18 cellular contexts compared by ENCODE assay signal in the genomic region with DNA sequence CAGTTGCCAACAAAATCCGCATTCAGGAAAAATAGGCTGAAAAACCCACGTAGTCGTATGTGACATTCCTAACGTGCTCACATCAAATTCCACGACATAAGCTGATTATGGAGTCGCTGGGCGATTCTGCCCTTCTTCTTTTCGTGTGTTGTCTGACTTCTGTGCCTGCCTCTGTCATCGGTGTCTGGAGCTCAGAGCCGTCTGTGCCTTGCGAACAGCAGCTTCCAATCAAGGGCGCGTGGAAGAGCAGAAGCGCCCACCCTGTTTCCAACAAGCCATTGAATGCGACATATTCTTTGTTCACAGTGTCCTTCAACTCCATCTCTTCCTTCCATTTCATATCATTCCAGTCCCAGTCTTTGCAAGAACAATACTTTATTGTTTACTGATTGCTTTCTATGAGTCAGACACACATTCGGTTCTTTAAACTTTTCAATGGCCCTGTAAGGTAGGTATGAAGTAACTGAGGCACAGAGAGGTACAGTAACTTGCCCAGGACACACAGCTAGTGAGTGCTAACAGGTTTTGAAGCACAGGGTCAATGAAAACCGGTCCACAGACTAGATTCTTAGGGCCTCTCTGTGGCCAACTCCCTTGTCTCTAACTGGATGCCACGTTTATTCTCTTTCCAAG. TPM values are rescaled to one million over a fixed set of nuclear protein-coding genes. Genes with fewer than 3 reads are reported as not detected.
DNase-seq lines count a peak whose midpoint lies in the region; ATAC-seq and TF ChIP-seq lines count a peak whose summit lies in the region.
"Had no signal": no experiment of that assay in that cellular context is flagged by ENCODE, and none has a peak within 500 bp of the region (broad histone marks: within the 10 kb centered on the region; RNA-seq: fewer than 3 reads in every experiment).

No MANE protein-coding gene starts in this region.

- CTCF ChIA-PET in activated naive CD4-positive, alpha-beta T cell treated with anti-CD3 and anti-CD28 coated beads, Interleukin-2, amount 10 ng/mL, durations not matched to agents 7 days and 5 days (lab: Charles Lee), result interaction anchor here (1.2 to 1.8 kb wide), 2 partner anchors 16 to 232 kb away, joined by 3 to 8 read pairs; no protein-coding TSS in a partner anchor
- CTCF ChIA-PET in activated CD8-positive, alpha-beta T cell treated with anti-CD3 and anti-CD28 coated beads for 36 hours (lab: Charles Lee), result interaction anchor here (1.5 to 2.5 kb wide), 2 partner anchors 9 to 18 kb away, joined by 4 to 11 read pairs; partner anchors contain the start of gene ZNF507

- H3K9me2 ChIP-seq in GM23338 (ENCODE audit: insufficient read depth) (no peaks in the 10 kb centered on the region), hepatocyte (replicated peaks; ENCODE audit: insufficient read depth) (no peaks in the 10 kb centered on the region)
- H3K9me2 ChIP-seq: SK-N-SH had no signal

- peak overlapping the region; percentile 61; the same call in 1 of the 2 replicates for H2AFZ ChIP-seq in GM23338
- H2AFZ ChIP-seq in hepatocyte, result no peak overlapping the region

- no peak overlapping the region for H3K27ac Mint-ChIP-seq in GM23338
- H3K27ac Mint-ChIP-seq in activated naive CD4-positive, alpha-beta T cell treated with anti-CD3 and anti-CD28 coated beads, Interleukin-2, amount 10 ng/mL, durations not matched to agents 7 days and 5 days, result no peak overlapping the region
- H3K27ac Mint-ChIP-seq in activated CD8-positive, alpha-beta T cell treated with anti-CD3 and anti-CD28 coated beads for 36 hours, result no peak overlapping the region
- H3K27ac Mint-ChIP-seq: activated CD4-positive, alpha-beta T cell treated with anti-CD3 and anti-CD28 coated beads, Interleukin-2, amount 10 ng/mL, durations not matched to agents 7 days and 5 days; activated naive CD8-positive, alpha-beta T cell; CD14-positive monocyte; naive B cell had no signal

- no peak for TF ChIP-seq EP300 in suprapubic skin (IDR thresholded peaks at IDR 0.05)

- no peak for TF ChIP-seq CTCF in GM23338 (conservative IDR thresholded peaks at IDR 0.05; ENCODE audit: low read depth in 2 of 2)
- TF ChIP-seq CTCF in dorsolateral prefrontal cortex (IDR thresholded peaks at IDR 0.05 in 54 of 56, conservative IDR thresholded peaks at IDR 0.05 in 2 of 56; ENCODE audit: low read depth in 1 of 56, partially characterized antibody in 56 of 56), result peak in 6 of 56 donors; percentile 2 to 6 (median 3)
- no peak for TF ChIP-seq CTCF in hepatocyte (IDR thresholded peaks at IDR 0.05; ENCODE audit: poor library complexity)
- no peak for TF ChIP-seq CTCF in suprapubic skin (IDR thresholded peaks at IDR 0.05)
- TF ChIP-seq CTCF in activated CD8-positive, alpha-beta T cell treated with anti-CD3 and anti-CD28 coated beads for 36 hours (IDR thresholded peaks at IDR 0.05), result no peak

- no peaks in the 10 kb centered on the region for H3K36me3 Mint-ChIP-seq in GM23338 (ENCODE audit: low read depth)
- H3K36me3 Mint-ChIP-seq in activated naive CD4-positive, alpha-beta T cell treated with anti-CD3 and anti-CD28 coated beads, Interleukin-2, amount 10 ng/mL, durations not matched to agents 7 days and 5 days, result no peaks in the 10 kb centered on the region
- H3K36me3 Mint-ChIP-seq in activated CD8-positive, alpha-beta T cell treated with anti-CD3 and anti-CD28 coated beads for 36 hours (ENCODE audit: low read depth), result no peaks in the 10 kb centered on the region
- H3K36me3 Mint-ChIP-seq: activated naive CD8-positive, alpha-beta T cell; CD14-positive monocyte; naive B cell had no signal

- H3K4me3 Mint-ChIP-seq in GM23338, result no peak overlapping the region
- H3K4me3 Mint-ChIP-seq in activated naive CD4-positive, alpha-beta T cell treated with anti-CD3 and anti-CD28 coated beads, Interleukin-2, amount 10 ng/mL, durations not matched to agents 7 days and 5 days, result no peak overlapping the region
- no peak overlapping the region for H3K4me3 Mint-ChIP-seq in activated CD8-positive, alpha-beta T cell treated with anti-CD3 and anti-CD28 coated beads for 36 hours
- H3K4me3 Mint-ChIP-seq: activated CD4-positive, alpha-beta T cell treated with anti-CD3 and anti-CD28 coated beads, Interleukin-2, amount 10 ng/mL, durations not matched to agents 7 days and 5 days; activated naive CD8-positive, alpha-beta T cell; naive B cell had no signal

- H3K27me3 Mint-ChIP-seq in GM23338 (ENCODE audit: insufficient read depth, low read depth, poor library complexity), result peaks cover 2% of the 10 kb centered on the region
- peaks cover 8% of the 10 kb centered on the region for H3K27me3 Mint-ChIP-seq in activated naive CD4-positive, alpha-beta T cell treated with anti-CD3 and anti-CD28 coated beads, Interleukin-2, amount 10 ng/mL, durations not matched to agents 7 days and 5 days
- peaks cover under 1% of the 10 kb centered on the region for H3K27me3 Mint-ChIP-seq in activated CD8-positive, alpha-beta T cell treated with anti-CD3 and anti-CD28 coated beads for 36 hours
- H3K27me3 Mint-ChIP-seq: activated naive CD8-positive, alpha-beta T cell had no signal

- ATAC-seq in GM23338 (no peak), GM19395 (IDR thresholded peaks at IDR 0.05; ENCODE audit: unreplicated experiment) (no peak)
- no peak for ATAC-seq in activated CD8-positive, alpha-beta T cell treated with anti-CD3 and anti-CD28 coated beads for 36 hours

- H3K4me1 Mint-ChIP-seq in GM23338, result 0 out of 3 replicates have a peak, but pooled peaks cover 2% of the 10 kb centered on the region
- H3K4me1 Mint-ChIP-seq in activated naive CD4-positive, alpha-beta T cell treated with anti-CD3 and anti-CD28 coated beads, Interleukin-2, amount 10 ng/mL, durations not matched to agents 7 days and 5 days, result no peaks in the 10 kb centered on the region
- no peaks in the 10 kb centered on the region for H3K4me1 Mint-ChIP-seq in activated CD8-positive, alpha-beta T cell treated with anti-CD3 and anti-CD28 coated beads for 36 hours (ENCODE audit: low read depth)
- H3K4me1 Mint-ChIP-seq: activated CD4-positive, alpha-beta T cell treated with anti-CD3 and anti-CD28 coated beads, Interleukin-2, amount 10 ng/mL, durations not matched to agents 7 days and 5 days; CD14-positive monocyte; naive B cell had no signal

- TF ChIP-seq POLR2A in suprapubic skin (IDR thresholded peaks at IDR 0.05), result no peak

- H3K9me3 Mint-ChIP-seq in GM23338, result no peaks in the 10 kb centered on the region; the same call in 2 of the 3 replicates
- H3K9me3 Mint-ChIP-seq in activated naive CD4-positive, alpha-beta T cell treated with anti-CD3 and anti-CD28 coated beads, Interleukin-2, amount 10 ng/mL, durations not matched to agents 7 days and 5 days, result no peaks in the 10 kb centered on the region
- no peaks in the 10 kb centered on the region for H3K9me3 Mint-ChIP-seq in activated CD8-positive, alpha-beta T cell treated with anti-CD3 and anti-CD28 coated beads for 36 hours
- H3K9me3 Mint-ChIP-seq: activated CD4-positive, alpha-beta T cell treated with anti-CD3 and anti-CD28 coated beads, Interleukin-2, amount 10 ng/mL, durations not matched to agents 7 days and 5 days; naive B cell had no signal

- H3F3A ChIP-seq in GM23338 (replicated peaks; ENCODE audit: low read depth), result no peaks in the 10 kb centered on the region

- H3K36me3 ChIP-seq in GM23338 (ENCODE audit: insufficient read depth), result no peaks in the 10 kb centered on the region
- no peaks in the 10 kb centered on the region for H3K36me3 ChIP-seq in hepatocyte (replicated peaks; ENCODE audit: insufficient read depth, low read depth)
- no peaks in the 10 kb centered on the region for H3K36me3 ChIP-seq in suprapubic skin
- H3K36me3 ChIP-seq: left lung had no signal

- H3K9me3 ChIP-seq in hepatocyte (ENCODE audit: low read depth) (no peaks in the 10 kb centered on the region), suprapubic skin (no peaks in the 10 kb centered on the region)
- H3K9me3 ChIP-seq: left lung, SK-N-SH had no signal

- WGBS in hepatocyte (ENCODE audit: low lambda C conversion rate, missing lambda C conversion rate), result 77% methylated on average over 18 of the region's 18 CpGs
- 68% methylated on average over 18 of the region's 18 CpGs for WGBS in suprapubic skin

- H3K27me3 ChIP-seq in GM23338 (ENCODE audit: insufficient read depth) (no peaks in the 10 kb centered on the region), dorsolateral prefrontal cortex (no peaks in the 10 kb centered on the region), hepatocyte (peaks cover 7% of the 10 kb centered on the region), suprapubic skin (no peaks in the 10 kb centered on the region)

- H3K27ac ChIP-seq in GM23338 (ENCODE audit: low read depth) (no peak overlapping the region), dorsolateral prefrontal cortex (peak overlapping the region in 8 of 59 donors; percentile 8 to 53 (median 25)), hepatocyte (no peak overlapping the region), suprapubic skin (no peak overlapping the region)
- H3K27ac ChIP-seq: left lung had no signal

- DNase-seq in GM23338 (ENCODE audit: low spot score) (no peak), dorsolateral prefrontal cortex (no peak), hepatocyte (ENCODE audit: low spot score) (no peak), suprapubic skin (ENCODE audit: low spot score in 2 of 2) (no peak), NCI-H774 (lab: John Stamatoyannopoulos, UW) (no peak)
- DNase-seq in activated naive CD4-positive, alpha-beta T cell treated with anti-CD3 and anti-CD28 coated beads, Interleukin-2, amount 10 ng/mL, durations not matched to agents 7 days and 5 days, result no peak
- DNase-seq in activated CD8-positive, alpha-beta T cell treated with anti-CD3 and anti-CD28 coated beads for 36 hours, result no peak
- DNase-seq: activated CD4-positive, alpha-beta T cell treated with anti-CD3 and anti-CD28 coated beads, Interleukin-2, amount 10 ng/mL, durations not matched to agents 7 days and 5 days; effector CD8-positive, alpha-beta T cell; left lung; naive B cell; NCI-H2029 treated with DMSO at 0.1 percent for 48 hours; NCI-H524 treated with DMSO at 0.1 percent for 48 hours; SK-N-SH; stimulated activated CD4-positive, alpha-beta T cell treated with anti-CD3 and anti-CD28 coated beads, Interleukin-1b, Interleukin-23, amount 100 ng/mL, for 48 hours had no signal

- H3K4me2 ChIP-seq in GM23338, result no peak overlapping the region
- peak overlapping the region; percentile 24 for H3K4me2 ChIP-seq in hepatocyte
- H3K4me2 ChIP-seq: SK-N-SH had no signal

- POLR2A ChIA-PET in activated CD8-positive, alpha-beta T cell treated with anti-CD3 and anti-CD28 coated beads for 36 hours (lab: Charles Lee), result no interaction called here

- intact Hi-C loops in dorsolateral prefrontal cortex (cut with DNase I), result loop anchor here (2.0 to 5.0 kb wide), 2 partner anchors 234 to 235 kb away; no protein-coding TSS in a partner anchor
- intact Hi-C loops in activated CD8-positive, alpha-beta T cell treated with anti-CD3 and anti-CD28 coated beads for 36 hours (cut with micrococcal nuclease), result no loop called here

- H3K4me1 ChIP-seq in GM23338 (ENCODE audit: insufficient read depth) (peaks cover 9% of the 10 kb centered on the region), hepatocyte (ENCODE audit: insufficient read depth) (no peaks in the 10 kb centered on the region), suprapubic skin (peaks cover 6% of the 10 kb centered on the region)
- H3K4me1 ChIP-seq: left lung had no signal

- no peaks in the 10 kb centered on the region for H3K79me2 ChIP-seq in GM23338 (replicated peaks; ENCODE audit: insufficient read depth)
- H3K79me2 ChIP-seq in hepatocyte, result no peaks in the 10 kb centered on the region

- H3K4me3 ChIP-seq in GM23338, result no peak overlapping the region
- H3K4me3 ChIP-seq in dorsolateral prefrontal cortex, result peak overlapping the region in 58 of 59 donors; percentile 2 to 66 (median 40)
- H3K4me3 ChIP-seq in hepatocyte, result no peak overlapping the region
- peak overlapping the region; percentile 15 for H3K4me3 ChIP-seq in suprapubic skin
- H3K4me3 ChIP-seq: left lung had no signal

- H4K20me1 ChIP-seq in GM23338 (replicated peaks; ENCODE audit: insufficient read depth) (no peaks in the 10 kb centered on the region), hepatocyte (ENCODE audit: insufficient read depth, poor library complexity, severe bottlenecking) (no peaks in the 10 kb centered on the region)

RNA-seq across cellular contexts. Expression of gene ZNF507, which starts 8.1 kb away (rescaled TPM):
- total RNA-seq in GM23338 (2014; rRNA removed; shearing (Covaris generic)), result 23.4 and 23.6 TPM in 2 replicates
- polyA plus RNA-seq in GM23338 (2016; fragmentation: Nextera tagmentation; extraction: Ambion mirVana) (7.4 and 10.4 TPM in 2 replicates), hepatocyte (3.8 and 4.7 TPM in 2 replicates)
- total RNA-seq in dorsolateral prefrontal cortex (10 to 100 TPM; 23.3 to 42.1 (median 34.2) TPM), hepatocyte (11.8 and 14.8 TPM in 2 replicates), suprapubic skin (10 to 100 TPM; 11.2 to 34.0 (median 18.1) TPM)
- total RNA-seq in activated CD8-positive, alpha-beta T cell treated with anti-CD3 and anti-CD28 coated beads for 36 hours, result 10 to 100 TPM; 24.2 to 25.6 TPM

Comparison
In these comparisons a context has a peak if more than half of its experiments do, and no peak if none do; other contexts are left out.
1. H3K4me3 ChIP-seq: peak in dorsolateral prefrontal cortex (58 of 59) and suprapubic skin (single experiment); none in GM23338 (single experiment) and hepatocyte (single experiment).